In the genomic region with DNA sequence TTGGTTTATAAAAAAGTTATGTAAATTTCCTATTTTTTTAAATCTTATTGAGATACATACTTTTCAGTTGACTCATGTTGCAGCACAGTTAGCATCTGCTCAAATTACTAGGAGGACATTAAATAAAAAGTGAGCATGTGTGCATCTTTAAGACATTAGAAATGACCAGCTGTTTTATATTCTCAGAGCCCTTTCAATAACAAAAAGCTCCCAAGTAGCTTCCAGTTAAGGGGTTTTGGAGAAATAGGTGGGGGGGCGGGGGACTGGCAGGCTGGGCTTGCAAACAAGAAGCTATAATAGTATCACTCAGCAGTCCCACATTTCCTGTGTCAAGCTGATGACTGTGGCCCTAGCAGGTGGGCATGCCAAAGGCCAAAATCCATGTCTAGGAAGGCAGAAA, we compare ENCODE assay signal across 16 cellular contexts.
DNase-seq lines count a peak whose midpoint lies in the region; ATAC-seq and TF ChIP-seq lines count a peak whose summit lies in the region.
"Had no signal": no experiment of that assay in that cellular context is flagged by ENCODE, and none has a peak within 500 bp of the region (broad histone marks: within the 10 kb centered on the region; RNA-seq: fewer than 3 reads in every experiment).

No MANE protein-coding gene starts in this region.

- H2BK5ac ChIP-seq in mesendoderm (ENCODE audit: low read length): no peak overlapping the region

- no peak overlapping the region for H3K18ac ChIP-seq in mesendoderm (ENCODE audit: low read length)

- no peaks in the 10 kb centered on the region for H3F3A ChIP-seq in GM23248 (ENCODE audit: insufficient read depth)

- H2AFZ ChIP-seq in GM23248: no peak overlapping the region

- H3K27me3 ChIP-seq in GM23248 (replicated peaks; ENCODE audit: insufficient read depth) (no peaks in the 10 kb centered on the region), mesendoderm (ENCODE audit: insufficient read depth, low read length, poor library complexity) (no peaks in the 10 kb centered on the region), heart left ventricle (no peaks in the 10 kb centered on the region)
- H3K27me3 ChIP-seq: cardiac muscle cell, testis had no signal

- H3K23ac ChIP-seq in mesendoderm (ENCODE audit: low read length): no peak overlapping the region

- peak; percentile 1 for DNase-seq in GM23248
- DNase-seq in NCI-H446 treated with DMSO at 0.1 percent for 48 hours (lab: John Stamatoyannopoulos, UW): peak; percentile 44
- DNase-seq in dedifferentiated amniotic fluid mesenchymal stem cell (ENCODE audit: extremely low spot score): peak; percentile 64
- DNase-seq in mesendoderm: peak; percentile 60
- no peak for DNase-seq in heart left ventricle
- DNase-seq in effector CD8-positive, alpha-beta T cell (lab: John Stamatoyannopoulos, UW): no peak
- DNase-seq: activated T-cell treated with anti-CD3 and anti-CD28 coated beads, Interleukin-2, amount 50 U/mL, for 1 hour; CD4-positive, alpha-beta memory T cell; islet precursor cell; NCI-H526; testis had no signal

- H2BK120ac ChIP-seq in mesendoderm (ENCODE audit: low read depth, low read length): no peak overlapping the region

- H3K36me3 ChIP-seq in GM23248 (ENCODE audit: low read depth) (no peaks in the 10 kb centered on the region), mesendoderm (ENCODE audit: control insufficient read depth, insufficient read depth, low read length) (no peaks in the 10 kb centered on the region), heart left ventricle (no peaks in the 10 kb centered on the region)
- H3K36me3 ChIP-seq: cardiac muscle cell had no signal

- H4K20me1 ChIP-seq in GM23248 (ENCODE audit: insufficient read depth): no peaks in the 10 kb centered on the region

- intact Hi-C loops in heart left ventricle (cut with DNase I): loop anchor here in 4 of 10 donors (10.0 kb wide), 1 partner anchor 1755 kb away; the partner anchor contains the start of gene EFNB2 (in 4 of the 4)

- H3K4me1 ChIP-seq in GM23248 (ENCODE audit: insufficient read depth): no peaks in the 10 kb centered on the region
- H3K4me1 ChIP-seq in mesendoderm (ENCODE audit: control insufficient read depth, low read depth, low read length): peaks cover 2% of the 10 kb centered on the region
- H3K4me1 ChIP-seq in heart left ventricle: no peaks in the 10 kb centered on the region
- H3K4me1 ChIP-seq: testis had no signal

- H3K4me3 ChIP-seq in GM23248 (no peak overlapping the region), mesendoderm (ENCODE audit: low read length) (no peak overlapping the region), heart left ventricle (no peak overlapping the region)
- H3K4me3 ChIP-seq: cardiac muscle cell, skin epidermis, testis had no signal

- H3K79me1 ChIP-seq in mesendoderm (ENCODE audit: low read length): no peaks in the 10 kb centered on the region

- no peaks in the 10 kb centered on the region for H3K9me2 ChIP-seq in GM23248 (ENCODE audit: insufficient read depth)

- H4K5ac ChIP-seq in mesendoderm (ENCODE audit: low read length): no peak overlapping the region

- H3K9ac ChIP-seq in GM23248 (no peak overlapping the region), mesendoderm (ENCODE audit: low read length) (no peak overlapping the region)

- H2AK5ac ChIP-seq in mesendoderm (ENCODE audit: low read length): no peak overlapping the region

- in situ Hi-C loops in GM23248 (cut with MboI): no loop called here

- H2BK15ac ChIP-seq in mesendoderm (replicated peaks; ENCODE audit: low read depth): no peak overlapping the region

- no peaks in the 10 kb centered on the region for H3K9me3 ChIP-seq in GM23248 (ENCODE audit: low read depth)
- H3K9me3 ChIP-seq in heart left ventricle: no peaks in the 10 kb centered on the region
- H3K9me3 ChIP-seq: testis had no signal

- TF ChIP-seq POLR2A in heart left ventricle (IDR thresholded peaks at IDR 0.05): no peak

- H4K8ac ChIP-seq in mesendoderm (ENCODE audit: low read depth, low read length): no peak overlapping the region

- 0% methylated on average over 1 of the region's 1 CpG for WGBS in GM23248 (ENCODE audit: low coverage in 1 of 2, low lambda C conversion rate in 2 of 2, missing lambda C conversion rate in 2 of 2), 2 experiments
- WGBS in mesendoderm (ENCODE audit: extremely low coverage, insufficient coverage, low lambda C conversion rate): no CpG with 5 or more reads among the region's 1 CpG
- WGBS in heart left ventricle, 4 donors: 63 to 83% (median 78%) methylated on average over 1 of the region's 1 CpG

- H3K56ac ChIP-seq in mesendoderm (ENCODE audit: low read length): no peak overlapping the region

- no peak overlapping the region for H3K4ac ChIP-seq in mesendoderm (ENCODE audit: low read depth, low read length)

- no peak for TF ChIP-seq CTCF in heart left ventricle (IDR thresholded peaks at IDR 0.05)

- H3K27ac ChIP-seq in GM23248: no peak overlapping the region
- H3K27ac ChIP-seq in mesendoderm (ENCODE audit: low read depth, low read length): no peak overlapping the region
- no peak overlapping the region for H3K27ac ChIP-seq in heart left ventricle
- H3K27ac ChIP-seq: cardiac muscle cell, skin epidermis, testis had no signal

- no peak for ATAC-seq in HG02970 (IDR thresholded peaks at IDR 0.05; ENCODE audit: low FRiP score, unreplicated experiment)
- ATAC-seq in HG03342 (IDR thresholded peaks at IDR 0.05; ENCODE audit: unreplicated experiment): no peak
- no peak for ATAC-seq in heart left ventricle
- ATAC-seq: esophagus mucosa had no signal

- H3K79me2 ChIP-seq in GM23248 (ENCODE audit: insufficient read depth) (no peaks in the 10 kb centered on the region), mesendoderm (ENCODE audit: control insufficient read depth, insufficient read depth, low read length) (no peaks in the 10 kb centered on the region)

- H3K4me2 ChIP-seq in GM23248 (ENCODE audit: unreplicated experiment): no peak overlapping the region
- no peak overlapping the region for H3K4me2 ChIP-seq in mesendoderm (ENCODE audit: low read length)

Comparison
In these comparisons a context has a peak if more than half of its experiments do, and no peak if none do; other contexts are left out.
1. DNase-seq: peak in GM23248 (single experiment), NCI-H446 treated with DMSO at 0.1 percent for 48 hours (single experiment), dedifferentiated amniotic fluid mesenchymal stem cell (single experiment) and mesendoderm (single experiment); none in heart left ventricle (0 of 5) and effector CD8-positive, alpha-beta T cell (single experiment).